ENCODE assay signal across 11 cellular contexts in genomic region chr19:55633866-55634265, GRCh38. TPM values are rescaled to one million over a fixed set of nuclear protein-coding genes. Genes with fewer than 3 reads are reported as not detected.
DNase-seq lines count a peak whose midpoint lies in the region; ATAC-seq, FAIRE-seq and TF ChIP-seq lines count a peak whose summit lies in the region.
"Had no signal": no experiment of that assay in that cellular context is flagged by ENCODE, and none has a peak within 500 bp of the region (broad histone marks: within the 10 kb centered on the region; RNA-seq: fewer than 3 reads in every experiment).

No MANE protein-coding gene starts in this region.

- intact Hi-C loops in activated naive CD4-positive, alpha-beta T cell treated with anti-CD3 and anti-CD28 coated beads for 36 hours (cut with micrococcal nuclease), result loop anchor here (2.0 kb wide), 1 partner anchor 41 kb away; the partner anchor contains the start of gene EPN1
- intact Hi-C loops in kidney (cut with DNase I), result no loop called here

- DNase-seq in activated naive CD4-positive, alpha-beta T cell treated with anti-CD3 and anti-CD28 coated beads for 36 hours, result no peak
- DNase-seq in activated naive CD4-positive, alpha-beta T cell treated with anti-CD3 and anti-CD28 coated beads, Interleukin-2, amount 10 ng/mL, durations not matched to agents 7 days and 5 days, result no peak
- no peak for DNase-seq in kidney
- no peak for DNase-seq in substantia nigra (lab: John Stamatoyannopoulos, UW)
- DNase-seq in HEK293T (ENCODE audit: extremely low spot score), result no peak
- DNase-seq: anterior cingulate cortex, foreskin keratinocyte, NCI-H748 treated with DMSO at 0.1 percent for 48 hours had no signal

- ATAC-seq in HG03159 (IDR thresholded peaks at IDR 0.05; ENCODE audit: unreplicated experiment) (no peak), GM19455 (IDR thresholded peaks at IDR 0.05; ENCODE audit: unreplicated experiment) (no peak)

- no peaks in the 10 kb centered on the region for H3K9me3 Mint-ChIP-seq in activated naive CD4-positive, alpha-beta T cell treated with anti-CD3 and anti-CD28 coated beads for 36 hours
- no peaks in the 10 kb centered on the region for H3K9me3 Mint-ChIP-seq in activated naive CD4-positive, alpha-beta T cell treated with anti-CD3 and anti-CD28 coated beads, Interleukin-2, amount 10 ng/mL, durations not matched to agents 7 days and 5 days

- H3K27ac ChIP-seq in VCaP (peak overlapping the region; percentile 95), kidney (ENCODE audit: low read depth in 2 of 2, low read length in 2 of 2) (no peak overlapping the region), substantia nigra (ENCODE audit: low read depth, low read length, poor library complexity, severe bottlenecking) (peak overlapping the region; percentile 17)
- H3K27ac ChIP-seq: foreskin keratinocyte had no signal

- peak overlapping the region; percentile 26 to 55 for H3K9ac ChIP-seq in kidney (ENCODE audit: low read length in 2 of 2)

- peaks cover 18% of the 10 kb centered on the region for H3K36me3 Mint-ChIP-seq in activated naive CD4-positive, alpha-beta T cell treated with anti-CD3 and anti-CD28 coated beads for 36 hours (ENCODE audit: low read depth)
- H3K36me3 Mint-ChIP-seq in activated naive CD4-positive, alpha-beta T cell treated with anti-CD3 and anti-CD28 coated beads, Interleukin-2, amount 10 ng/mL, durations not matched to agents 7 days and 5 days, result peaks cover 27% of the 10 kb centered on the region

- peaks cover 45% of the 10 kb centered on the region for H3K4me1 Mint-ChIP-seq in activated naive CD4-positive, alpha-beta T cell treated with anti-CD3 and anti-CD28 coated beads for 36 hours (ENCODE audit: low read depth)
- peaks cover 56% of the 10 kb centered on the region for H3K4me1 Mint-ChIP-seq in activated naive CD4-positive, alpha-beta T cell treated with anti-CD3 and anti-CD28 coated beads, Interleukin-2, amount 10 ng/mL, durations not matched to agents 7 days and 5 days

- peak overlapping the region in 1 of 2 donors; percentile 95 for H3K4me3 ChIP-seq in kidney (ENCODE audit: low read length in 2 of 2)

- H3K4me1 ChIP-seq in kidney (ENCODE audit: control insufficient read depth in 1 of 2, insufficient read depth in 1 of 2, low read depth in 1 of 2, low read length in 2 of 2), result peaks cover 7 to 19% of the 10 kb centered on the region in 2 donors
- H3K4me1 ChIP-seq: foreskin keratinocyte had no signal

- H3K36me3 ChIP-seq in kidney (ENCODE audit: control insufficient read depth in 1 of 2, insufficient read depth in 2 of 2, low read length in 2 of 2), result no peaks in the 10 kb centered on the region

- TF ChIP-seq CTCF in VCaP (conservative IDR thresholded peaks at IDR 0.05), result no peak
- TF ChIP-seq CTCF in kidney (IDR thresholded peaks at IDR 0.05; ENCODE audit: borderline replicate concordance, extremely low read depth, insufficient read depth), result no peak

- POLR2A ChIA-PET in HEK293T (lab: Yijun Ruan, JAX), result interaction anchor here (1.0 to 2.1 kb wide), 8 partner anchors 9 to 38 kb away, joined by 3 to 16 read pairs (median 5); partner anchors contain the start of genes FIZ1, U2AF2, ZNF524 and ZNF784

- CTCF ChIA-PET in activated naive CD4-positive, alpha-beta T cell treated with anti-CD3 and anti-CD28 coated beads for 36 hours (lab: Charles Lee), result interaction anchor here (1.2 to 6.8 kb wide), 12 partner anchors 10 to 175 kb away, joined by 4 to 41 read pairs (median 16); partner anchors contain the start of genes FIZ1, U2AF2, ZNF524 and ZNF784
- CTCF ChIA-PET in activated naive CD4-positive, alpha-beta T cell treated with anti-CD3 and anti-CD28 coated beads, Interleukin-2, amount 10 ng/mL, durations not matched to agents 7 days and 5 days (lab: Charles Lee), result interaction anchor here (0.9 to 3.9 kb wide), 12 partner anchors 9 to 176 kb away, joined by 3 to 35 read pairs (median 8); partner anchors contain the start of genes CCDC106, ZNF581 and ZNF784
- CTCF ChIA-PET in HEK293T (lab: Yijun Ruan, JAX), result interaction anchor here (0.6 to 2.1 kb wide), 4 partner anchors 13 to 544 kb away, joined by 3 to 12 read pairs (median 3); partner anchors contain the start of gene FIZ1

- peak overlapping the region; percentile 99 for H3K4me3 Mint-ChIP-seq in activated naive CD4-positive, alpha-beta T cell treated with anti-CD3 and anti-CD28 coated beads for 36 hours
- H3K4me3 Mint-ChIP-seq in activated naive CD4-positive, alpha-beta T cell treated with anti-CD3 and anti-CD28 coated beads, Interleukin-2, amount 10 ng/mL, durations not matched to agents 7 days and 5 days, result no peak overlapping the region

- no peak overlapping the region for H3K27ac Mint-ChIP-seq in activated naive CD4-positive, alpha-beta T cell treated with anti-CD3 and anti-CD28 coated beads for 36 hours
- H3K27ac Mint-ChIP-seq in activated naive CD4-positive, alpha-beta T cell treated with anti-CD3 and anti-CD28 coated beads, Interleukin-2, amount 10 ng/mL, durations not matched to agents 7 days and 5 days, result no peak overlapping the region

- H3K9me3 ChIP-seq in kidney (ENCODE audit: control insufficient read depth in 1 of 2, low read length in 2 of 2), result no peaks in the 10 kb centered on the region

- H3K27me3 Mint-ChIP-seq in activated naive CD4-positive, alpha-beta T cell treated with anti-CD3 and anti-CD28 coated beads for 36 hours (ENCODE audit: low read depth), result no peaks in the 10 kb centered on the region
- peaks cover 25% of the 10 kb centered on the region for H3K27me3 Mint-ChIP-seq in activated naive CD4-positive, alpha-beta T cell treated with anti-CD3 and anti-CD28 coated beads, Interleukin-2, amount 10 ng/mL, durations not matched to agents 7 days and 5 days

- no peak for FAIRE-seq in kidney (lab: Jason Lieb, UNC)

TF ChIP-seq in HEK293T, 16 proteins besides CTCF, POLR2A, EP300 and RAD21:
- no peak for TF ChIP-seq ELF4 (IDR thresholded peaks at IDR 0.05)
- no peak for TF ChIP-seq LEF1 (IDR thresholded peaks at IDR 0.05; ENCODE audit: borderline replicate concordance)
- TF ChIP-seq ARNT (IDR thresholded peaks at IDR 0.05), result no peak
- no peak for TF ChIP-seq TARDBP (IDR thresholded peaks at IDR 0.05)
- TF ChIP-seq PKNOX1 (IDR thresholded peaks at IDR 0.05), result no peak
- no peak for TF ChIP-seq SUZ12 (IDR thresholded peaks at IDR 0.05)
- TF ChIP-seq ZNF384 (IDR thresholded peaks at IDR 0.05), result no peak
- no peak for TF ChIP-seq HDGF (IDR thresholded peaks at IDR 0.05; ENCODE audit: borderline replicate concordance)
- no peak for TF ChIP-seq FOXA1 (IDR thresholded peaks at IDR 0.05)
- no peak for TF ChIP-seq FOXM1 (IDR thresholded peaks at IDR 0.05; ENCODE audit: borderline replicate concordance)
- TF ChIP-seq BHLHE40 (IDR thresholded peaks at IDR 0.05; ENCODE audit: borderline replicate concordance), result no peak
- TF ChIP-seq NFRKB (IDR thresholded peaks at IDR 0.05), result no peak

RNA-seq across cellular contexts. Expression of gene ZNF580, which starts 6.9 kb away (rescaled TPM):
- total RNA-seq in activated naive CD4-positive, alpha-beta T cell treated with anti-CD3 and anti-CD28 coated beads for 36 hours, result 10 to 100 TPM; 18.1 to 18.7 TPM
- total RNA-seq in kidney, result 56.8 TPM
- polyA plus RNA-seq in kidney (ENCODE audit: insufficient read depth, low read depth, low replicate concordance), result 47.0 TPM

RNA-seq across cellular contexts. Expression of gene ZNF784, which starts 9.5 kb away (rescaled TPM):
- total RNA-seq in activated naive CD4-positive, alpha-beta T cell treated with anti-CD3 and anti-CD28 coated beads for 36 hours, result 1 to 10 TPM; 3.7 to 4.0 TPM
- 9.8 TPM for total RNA-seq in kidney
- polyA plus RNA-seq in kidney (ENCODE audit: insufficient read depth, low read depth, low replicate concordance), result 6.6 TPM

RNA-seq across cellular contexts. Expression of gene ZNF581, which starts 9.6 kb away (rescaled TPM):
- 10 to 100 TPM; 18.0 to 20.7 TPM for total RNA-seq in activated naive CD4-positive, alpha-beta T cell treated with anti-CD3 and anti-CD28 coated beads for 36 hours
- 23.6 TPM for total RNA-seq in kidney
- polyA plus RNA-seq in kidney (ENCODE audit: insufficient read depth, low read depth, low replicate concordance), result 22.0 TPM

RNA-seq across cellular contexts. Expression of gene CCDC106, which starts 14.1 kb away (rescaled TPM):
- total RNA-seq in activated naive CD4-positive, alpha-beta T cell treated with anti-CD3 and anti-CD28 coated beads for 36 hours, result 1 to 10 TPM; 4.2 to 4.4 TPM
- 22.7 TPM for total RNA-seq in kidney
- 51.9 TPM for polyA plus RNA-seq in kidney (ENCODE audit: insufficient read depth, low read depth, low replicate concordance)

RNA-seq across cellular contexts. Expression of gene U2AF2, which starts 21.0 kb away (rescaled TPM):
- total RNA-seq in activated naive CD4-positive, alpha-beta T cell treated with anti-CD3 and anti-CD28 coated beads for 36 hours, result 100 to 1,000 TPM; 285 to 293 TPM
- 161 TPM for total RNA-seq in kidney
- 54.8 TPM for polyA plus RNA-seq in kidney (ENCODE audit: insufficient read depth, low read depth, low replicate concordance)

Comparison
In these comparisons a context has a peak if more than half of its experiments do, and no peak if none do; other contexts are left out.
1. H3K27ac ChIP-seq: peak in VCaP (single experiment) and substantia nigra (single experiment); none in kidney (0 of 2).